ENCODE assay signal across 17 cellular contexts in the genomic region with DNA sequence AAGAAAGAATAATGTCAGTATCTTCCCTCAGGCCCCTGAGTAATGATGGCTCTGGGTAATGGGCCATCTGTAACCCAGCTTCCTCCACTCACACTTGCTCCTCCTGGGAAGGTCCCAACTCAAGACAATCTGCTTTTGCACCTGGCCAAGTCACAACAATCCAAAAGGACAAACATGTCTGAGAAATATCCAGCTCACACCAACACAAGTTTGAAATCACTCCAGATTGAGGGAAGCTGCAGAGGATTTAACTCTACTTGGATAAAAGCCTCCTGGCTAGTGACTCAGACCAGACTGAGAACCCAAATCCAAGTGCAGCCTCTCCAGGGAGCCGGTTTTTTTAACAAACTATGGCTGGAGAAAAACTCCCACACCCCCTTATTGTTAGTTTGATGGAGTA. TPM values are rescaled to one million over a fixed set of nuclear protein-coding genes. Genes with fewer than 3 reads are reported as not detected.
DNase-seq lines count a peak whose midpoint lies in the region; ATAC-seq and TF ChIP-seq lines count a peak whose summit lies in the region.
"Had no signal": no experiment of that assay in that cellular context is flagged by ENCODE, and none has a peak within 500 bp of the region (broad histone marks: within the 10 kb centered on the region; RNA-seq: fewer than 3 reads in every experiment).

No MANE protein-coding gene starts in this region.

- CTCF ChIA-PET in IMR-90 (lab: Yijun Ruan, JAX) = interaction anchor here (1.0 kb wide), 1 partner anchor 8 kb away, joined by 3 read pairs; no protein-coding TSS in a partner anchor

- H3K36me3 ChIP-seq in IMR-90 (ENCODE audit: control insufficient read depth, insufficient read depth, low read length) = peaks cover 60% of the 10 kb centered on the region
- no peaks in the 10 kb centered on the region for H3K36me3 ChIP-seq in left lung
- no peaks in the 10 kb centered on the region; the same call in 1 of the 2 replicates for H3K36me3 ChIP-seq in HAP-1 (replicated peaks)

- H2BK20ac ChIP-seq in IMR-90 (ENCODE audit: low read depth, low read length) = peak overlapping the region; percentile 58

- peaks cover 44 to 69% of the 10 kb centered on the region in 2 experiments for H3K79me1 ChIP-seq in IMR-90 (ENCODE audit: low read depth in 1 of 2, low read length in 2 of 2)

- H3K4me1 ChIP-seq in IMR-90 (ENCODE audit: control insufficient read depth, insufficient read depth, low read length) (peaks cover 35% of the 10 kb centered on the region), left lung (peaks cover 0 to 15% of the 10 kb centered on the region in 2 donors), HAP-1 (peaks cover 18% of the 10 kb centered on the region)
- H3K4me1 ChIP-seq: parathyroid adenoma had no signal

- no TSS peak for BruUV-seq in IMR-90 (replicated peaks; lab: Mats Ljungman, UMichigan)

- H4K8ac ChIP-seq in IMR-90 (ENCODE audit: low read depth in 2 of 2, low read length in 2 of 2) = peak overlapping the region; percentile 61 to 78; a peak in 3 of 4 replicates

- no CpG with 5 or more reads among the region's 1 CpG for WGBS in IMR-90 (ENCODE audit: extremely low coverage in 2 of 2, insufficient read length in 1 of 2), 2 experiments

- peak overlapping the region; percentile 88 for H4K91ac ChIP-seq in IMR-90 (ENCODE audit: insufficient read depth, low read depth, low read length)

- H3K9me1 ChIP-seq in IMR-90 (ENCODE audit: insufficient read depth, low read length) = peaks cover 48% of the 10 kb centered on the region

- dilution Hi-C loops in IMR-90 (cut with HindIII; ENCODE audit: low sequenced_read_pairs, unreplicated experiment) = no loop called here

- 0 out of 2 replicates have a peak overlapping the region, but pooled peaks have one; percentile 66 for H3K14ac ChIP-seq in IMR-90 (replicated peaks; ENCODE audit: low read depth, low read length)

- peak overlapping the region; percentile 98; the same call in 2 of the 3 replicates for H2BK15ac ChIP-seq in IMR-90 (ENCODE audit: low read depth, low read length)

- TF ChIP-seq CTCF in IMR-90 (conservative IDR thresholded peaks at IDR 0.05; ENCODE audit: low read depth, low read length) = no peak
- no peak for TF ChIP-seq CTCF in left lung (IDR thresholded peaks at IDR 0.05)

- peak overlapping the region; percentile 91 for H2BK5ac ChIP-seq in IMR-90 (ENCODE audit: low read depth, low read length, poor library complexity, severe bottlenecking)

- H3K4ac ChIP-seq in IMR-90 (ENCODE audit: low read depth, low read length) = peak overlapping the region; percentile 75

- H3K18ac ChIP-seq in IMR-90 (ENCODE audit: low read depth, low read length) = peak overlapping the region; percentile 96

- H2AK5ac ChIP-seq in IMR-90 (ENCODE audit: low read depth, low read length) = peak overlapping the region; percentile 74; the same call in 1 of the 2 replicates

- intact Hi-C loops in IMR-90 (cut with micrococcal nuclease) = no loop called here
- intact Hi-C loops in left lung (cut with DNase I) = no loop called here

- no peak for TF ChIP-seq RAD21 in IMR-90 (IDR thresholded peaks at IDR 0.05; ENCODE audit: low read length)

- H2AK9ac ChIP-seq in IMR-90 (replicated peaks; ENCODE audit: low read depth, low read length, poor library complexity) = no peak overlapping the region

- DNase-seq in AG08396 (ENCODE audit: low spot score) (peak; percentile 65), IMR-90 (peak; percentile 87), dermis blood vessel endothelial cell (peak; percentile 64), left lung (no peak), HPDE6-E6E7 (ENCODE audit: extremely low spot score) (no peak), NCI-H2029 treated with DMSO at 0.1 percent for 48 hours (lab: John Stamatoyannopoulos, UW) (no peak), HAP-1 (ENCODE audit: low spot score in 2 of 2) (no peak)
- no peak for DNase-seq in activated CD4-positive, alpha-beta T cell treated with anti-CD3 and anti-CD28 coated beads, Interleukin-2, amount 50 U/mL, for 48 hours
- DNase-seq: activated CD4-positive, alpha-beta T cell treated with anti-CD3 and anti-CD28 coated beads for 4 hours; activated gamma-delta T cell treated with Interleukin-2 at 50 U/mL for 16 hours; GF-D8; hypothalamus; T-cell had no signal

- H3K4me3 ChIP-seq in IMR-90 (ENCODE audit: insufficient read depth, low read depth, low read length) = no peak overlapping the region
- H3K4me3 ChIP-seq in left lung = no peak overlapping the region
- H3K4me3 ChIP-seq in HAP-1 = no peak overlapping the region
- H3K4me3 ChIP-seq: BLaER1 treated with 17β-estradiol and CSF1 and Interleukin-3, amounts not matched to agents 10 nM and 100 nM; dorsolateral prefrontal cortex had no signal

- POLR2A ChIA-PET in IMR-90 (lab: Charles Lee; ENCODE audit: unreplicated experiment) = interaction anchor here (0.6 kb wide), 2 partner anchors 22 to 41 kb away, joined by 3 to 7 read pairs; no protein-coding TSS in a partner anchor

- H3K27me3 ChIP-seq in IMR-90 (ENCODE audit: control insufficient read depth, insufficient read depth, low read length) = no peaks in the 10 kb centered on the region
- no peaks in the 10 kb centered on the region for H3K27me3 ChIP-seq in left lung
- no peaks in the 10 kb centered on the region for H3K27me3 ChIP-seq in HAP-1 (ENCODE audit: low read depth)
- H3K27me3 ChIP-seq: BLaER1 treated with 17β-estradiol and CSF1 and Interleukin-3, amounts not matched to agents 10 nM and 100 nM; dorsolateral prefrontal cortex had no signal

- no peak overlapping the region for H3K4me2 ChIP-seq in IMR-90 (ENCODE audit: low read depth, low read length)

- no peak overlapping the region; the same call in 1 of the 2 replicates for H3K23ac ChIP-seq in IMR-90 (ENCODE audit: low read depth, low read length)

- in situ Hi-C loops in IMR-90 (cut with MboI; ENCODE audit: low sequenced_read_pairs) (loop anchor here (25.0 kb wide), 1 partner anchor 689 kb away; the partner anchor contains the start of gene PSMC6), HAP-1 (cut with MboI; ENCODE audit: low sequenced_read_pairs) (no loop called here)

- no peak overlapping the region for H3K9ac ChIP-seq in IMR-90 (ENCODE audit: low read depth, low read length)
- H3K9ac ChIP-seq: BLaER1 treated with 17β-estradiol and CSF1 and Interleukin-3, amounts not matched to agents 10 nM and 100 nM; parathyroid adenoma had no signal

- ATAC-seq in IMR-90 (ENCODE audit: low read depth) (peak; percentile 59), left lung (peak; percentile 26)
- ATAC-seq: stimulated activated effector memory CD8-positive, alpha-beta T cell treated with anti-CD3 and anti-CD28 coated beads, Interleukin-12 subunit alpha, Interleukin-12 subunit beta, amount 100 ng/mL, for 72 hours; T-cell had no signal

- H2BK120ac ChIP-seq in IMR-90 (ENCODE audit: low read depth, low read length) = peak overlapping the region; percentile 87

- H4K5ac ChIP-seq in IMR-90 (ENCODE audit: low read depth, low read length) = no peak overlapping the region

- no peak overlapping the region for H2AFZ ChIP-seq in IMR-90 (replicated peaks; ENCODE audit: low read length, poor library complexity)
- H2AFZ ChIP-seq: parathyroid adenoma had no signal

- peaks cover 6% of the 10 kb centered on the region; the same call in 1 of the 2 replicates for H4K20me1 ChIP-seq in IMR-90 (ENCODE audit: insufficient read depth, low read length)
- H4K20me1 ChIP-seq: BLaER1 treated with 17β-estradiol and CSF1 and Interleukin-3, amounts not matched to agents 10 nM and 100 nM had no signal

- H3K27ac ChIP-seq in IMR-90 (ENCODE audit: insufficient read depth, low read length) (peak overlapping the region; percentile 98; the same call in 1 of the 2 replicates), left lung (no peak overlapping the region)
- H3K27ac ChIP-seq: parathyroid adenoma had no signal

- TF ChIP-seq POLR2A in IMR-90 (IDR thresholded peaks at IDR 0.05; ENCODE audit: low read depth, low read length) = no peak

- no peak overlapping the region for H3K56ac ChIP-seq in IMR-90 (ENCODE audit: extremely low read depth, insufficient read depth, low read length)

- H3K9me3 ChIP-seq in IMR-90 (ENCODE audit: control insufficient read depth, insufficient read depth, low read length) (no peaks in the 10 kb centered on the region), left lung (no peaks in the 10 kb centered on the region), HAP-1 (no peaks in the 10 kb centered on the region)

TF ChIP-seq in IMR-90, 13 proteins besides CTCF, POLR2A, EP300 and RAD21 (continues in another document):
- no peak for TF ChIP-seq RFX5 (IDR thresholded peaks at IDR 0.05; ENCODE audit: low read depth, low read length)
- TF ChIP-seq MAZ (IDR thresholded peaks at IDR 0.05; ENCODE audit: borderline replicate concordance, low read depth, low read length) = no peak
- no peak for TF ChIP-seq MXI1 (IDR thresholded peaks at IDR 0.05; ENCODE audit: borderline replicate concordance, low read depth, low read length)
- TF ChIP-seq BHLHE40 (IDR thresholded peaks at IDR 0.05; ENCODE audit: low read depth, low read length) = no peak
- no peak for TF ChIP-seq MAFK (IDR thresholded peaks at IDR 0.05; ENCODE audit: low read depth, low read length)
- no peak for TF ChIP-seq SMC3 (IDR thresholded peaks at IDR 0.05; ENCODE audit: low read depth, low read length)
- TF ChIP-seq CHD1 (IDR thresholded peaks at IDR 0.05; ENCODE audit: low read depth, low read length) = no peak
- TF ChIP-seq, protein P1, sequence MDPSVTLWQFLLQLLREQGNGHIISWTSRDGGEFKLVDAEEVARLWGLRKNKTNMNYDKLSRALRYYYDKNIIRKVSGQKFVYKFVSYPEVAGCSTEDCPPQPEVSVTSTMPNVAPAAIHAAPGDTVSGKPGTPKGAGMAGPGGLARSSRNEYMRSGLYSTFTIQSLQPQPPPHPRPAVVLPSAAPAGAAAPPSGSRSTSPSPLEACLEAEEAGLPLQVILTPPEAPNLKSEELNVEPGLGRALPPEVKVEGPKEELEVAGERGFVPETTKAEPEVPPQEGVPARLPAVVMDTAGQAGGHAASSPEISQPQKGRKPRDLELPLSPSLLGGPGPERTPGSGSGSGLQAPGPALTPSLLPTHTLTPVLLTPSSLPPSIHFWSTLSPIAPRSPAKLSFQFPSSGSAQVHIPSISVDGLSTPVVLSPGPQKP (IDR thresholded peaks at IDR 0.05; ENCODE audit: borderline replicate concordance, low read depth, low read length) = no peak

RNA-seq across cellular contexts. Expression of gene RTRAF, which starts 34.2 kb away (rescaled TPM):
- total RNA-seq in IMR-90 (2012; rRNA removed) (53.2 and 94.7 TPM in 2 replicates), dermis blood vessel endothelial cell (81.3 and 169 TPM in 2 replicates), left lung (100 to 1,000 TPM; 126 to 134 TPM)
- 102 and 139 TPM in 2 replicates for polyA plus RNA-seq in IMR-90 (2012; rRNA removed)
- 4.0 and 8.4 TPM in 2 replicates for polyA plus RNA-seq in IMR-90 (2012; cell fraction: cytosol; rRNA removed)
- polyA plus RNA-seq in IMR-90 (2012; cell fraction: nucleus; rRNA removed; ENCODE audit: low replicate concordance) = 1.5 and 27.7 TPM in 2 replicates

RNA-seq across cellular contexts. Expression of gene NID2, which starts 45.3 kb away (rescaled TPM):
- total RNA-seq in IMR-90 (2012; rRNA removed) = 101 and 102 TPM in 2 replicates
- polyA plus RNA-seq in IMR-90 (2012; rRNA removed) = 278 and 303 TPM in 2 replicates
- polyA plus RNA-seq in IMR-90 (2012; cell fraction: cytosol; rRNA removed) = 237 and 279 TPM in 2 replicates
- polyA plus RNA-seq in IMR-90 (2012; cell fraction: nucleus; rRNA removed; ENCODE audit: low replicate concordance) = 363 and 859 TPM in 2 replicates
- total RNA-seq in dermis blood vessel endothelial cell = 19.6 and 39.2 TPM in 2 replicates
- 10 to 100 TPM; 25.0 to 30.7 TPM for total RNA-seq in left lung

Comparison
In these comparisons a context has a peak if more than half of its experiments do, and no peak if none do; other contexts are left out.
1. DNase-seq: peak in AG08396 (single experiment), IMR-90 (single experiment) and dermis blood vessel endothelial cell (single experiment); none in left lung (0 of 2), HPDE6-E6E7 (single experiment), activated CD4-positive, alpha-beta T cell treated with anti-CD3 and anti-CD28 coated beads, Interleukin-2, amount 50 U/mL, for 48 hours (0 of 2), NCI-H2029 treated with DMSO at 0.1 percent for 48 hours (single experiment) and HAP-1 (0 of 2).